In the genomic region with DNA sequence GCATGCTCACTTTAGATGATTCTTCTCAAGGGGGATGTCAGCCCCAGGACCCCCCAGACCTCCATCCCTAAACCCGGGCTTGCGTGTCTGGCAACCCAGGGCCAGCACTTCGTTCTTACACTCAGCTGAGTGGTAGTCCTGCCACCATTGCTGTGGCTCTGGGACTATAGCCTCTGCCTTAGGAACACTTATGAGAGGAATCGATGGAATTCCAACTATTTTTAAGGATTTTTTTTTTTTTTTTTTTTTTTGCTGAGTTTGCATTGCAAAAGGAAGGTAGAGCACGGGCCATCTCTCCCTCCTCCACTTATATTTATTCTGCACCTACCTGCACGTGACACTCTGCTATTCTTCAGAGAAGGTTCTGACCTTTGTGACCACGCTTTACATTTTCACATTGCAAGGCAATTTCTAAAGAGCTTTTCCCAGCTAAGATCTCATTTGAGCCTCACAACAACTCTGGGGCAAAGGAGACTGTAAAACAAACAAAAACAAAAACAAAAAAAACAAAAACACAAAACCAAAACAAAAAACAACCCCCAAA, we compare ENCODE assay signal across 16 cellular contexts.
A peak's percentile ranks its signal among the peaks of the same experiment; 100 is the strongest.
DNase-seq lines count a peak whose midpoint lies in the region; ATAC-seq and TF ChIP-seq lines count a peak whose summit lies in the region.
"Had no signal": no experiment of that assay in that cellular context is flagged by ENCODE, and none has a peak within 500 bp of the region (broad histone marks: within the 10 kb centered on the region; RNA-seq: fewer than 3 reads in every experiment).

No MANE protein-coding gene starts in this region.

- WGBS in right cardiac atrium = 90% methylated on average over 7 of the region's 7 CpGs
- 90 to 92% methylated on average over 7 of the region's 7 CpGs for WGBS in sigmoid colon, 2 donors

- no peaks in the 10 kb centered on the region for H3K27me3 ChIP-seq in right cardiac atrium (ENCODE audit: control insufficient read depth, insufficient read depth)
- no peaks in the 10 kb centered on the region for H3K27me3 ChIP-seq in sigmoid colon

- H3K36me3 Mint-ChIP-seq in CD14-positive monocyte (peaks cover 10 to 13% of the 10 kb centered on the region in 2 donors), osteocyte (ENCODE audit: unreplicated experiment) (no peaks in the 10 kb centered on the region)
- H3K36me3 Mint-ChIP-seq: natural killer cell had no signal

- intact Hi-C loops in right cardiac atrium (cut with DNase I) = loop anchor here in 1 of 4 donors (10.0 kb wide), 2 partner anchors 113 to 523 kb away; a partner anchor contains a TSS
- intact Hi-C loops in sigmoid colon (cut with DNase I) = loop anchor here (2.0 kb wide), 3 partner anchors 47 to 529 kb away; no protein-coding TSS in a partner anchor
- intact Hi-C loops in CD14-positive monocyte (cut with micrococcal nuclease) = no loop called here

- H3K9me3 ChIP-seq in right cardiac atrium (ENCODE audit: control insufficient read depth, low read length) (no peaks in the 10 kb centered on the region), sigmoid colon (no peaks in the 10 kb centered on the region)

- H3K4me1 ChIP-seq in right cardiac atrium (ENCODE audit: control insufficient read depth, insufficient read depth, low read length) = peaks cover 34% of the 10 kb centered on the region
- peaks cover 0 to 99% (median 98%) of the 10 kb centered on the region in 4 donors for H3K4me1 ChIP-seq in sigmoid colon

- H3K4me1 Mint-ChIP-seq in CD14-positive monocyte = peaks cover 34% of the 10 kb centered on the region
- peaks cover 40% of the 10 kb centered on the region for H3K4me1 Mint-ChIP-seq in osteocyte (ENCODE audit: unreplicated experiment)

- H3K27ac Mint-ChIP-seq in CD14-positive monocyte (no peak overlapping the region), osteocyte (ENCODE audit: unreplicated experiment) (no peak overlapping the region)
- H3K27ac Mint-ChIP-seq: activated CD4-positive, alpha-beta T cell treated with anti-CD3 and anti-CD28 coated beads for 36 hours; natural killer cell; T-helper 17 cell had no signal

- ATAC-seq in right cardiac atrium = no peak
- ATAC-seq in HG02623 (IDR thresholded peaks at IDR 0.05; ENCODE audit: unreplicated experiment) = no peak
- ATAC-seq: activated CD4-positive, alpha-beta T cell treated with anti-CD3 and anti-CD28 coated beads for 36 hours; natural killer cell; T-helper 17 cell had no signal

- TF ChIP-seq CTCF in 22Rv1 (IDR thresholded peaks at IDR 0.05) (no peak), sigmoid colon (IDR thresholded peaks at IDR 0.05) (no peak), CD14-positive monocyte (IDR thresholded peaks at IDR 0.05) (no peak), osteocyte (IDR thresholded peaks at IDR 0.05) (no peak)

- no peak for TF ChIP-seq POLR2A in sigmoid colon (IDR thresholded peaks at IDR 0.05)

- H3K27ac ChIP-seq in 22Rv1 (peak overlapping the region; percentile 95), right cardiac atrium (ENCODE audit: low read length) (peak overlapping the region; percentile 100), sigmoid colon (peak overlapping the region; percentile 88 to 94 (median 90))

- no peak for TF ChIP-seq EP300 in sigmoid colon (IDR thresholded peaks at IDR 0.05)

- no peaks in the 10 kb centered on the region for H3K36me3 ChIP-seq in sigmoid colon

- H3K4me3 Mint-ChIP-seq in CD14-positive monocyte (no peak overlapping the region), osteocyte (ENCODE audit: unreplicated experiment) (no peak overlapping the region)
- H3K4me3 Mint-ChIP-seq: activated CD4-positive, alpha-beta T cell treated with anti-CD3 and anti-CD28 coated beads for 36 hours; natural killer cell; T-helper 17 cell had no signal

- H3K27me3 Mint-ChIP-seq in CD14-positive monocyte (ENCODE audit: low read depth in 3 of 3) (no peaks in the 10 kb centered on the region), osteocyte (ENCODE audit: unreplicated experiment) (no peaks in the 10 kb centered on the region)
- H3K27me3 Mint-ChIP-seq: activated CD4-positive, alpha-beta T cell treated with anti-CD3 and anti-CD28 coated beads for 36 hours; T-helper 17 cell had no signal

- H3K9me3 Mint-ChIP-seq in CD14-positive monocyte (no peaks in the 10 kb centered on the region), osteocyte (ENCODE audit: unreplicated experiment) (no peaks in the 10 kb centered on the region)
- H3K9me3 Mint-ChIP-seq: natural killer cell had no signal

- DNase-seq in M059J (ENCODE audit: low read depth) (peak; percentile 57), right cardiac atrium (no peak), sigmoid colon (no peak), CD14-positive monocyte (ENCODE audit: low spot score) (no peak), osteocyte (ENCODE audit: extremely low spot score, unreplicated experiment) (no peak), NCI-H524 treated with DMSO at 0.1 percent for 48 hours (lab: John Stamatoyannopoulos, UW) (no peak)
- DNase-seq: activated CD4-positive, alpha-beta T cell treated with anti-CD3 and anti-CD28 coated beads for 36 hours; activated T-cell treated with anti-CD3 and anti-CD28 coated beads, Interleukin-2, amount 50 U/mL, for 48 hours; amniotic stem cell; foreskin fibroblast; natural killer cell; NCI-H1694; NCI-H510A; T-helper 17 cell had no signal

- no peak overlapping the region for H3K4me3 ChIP-seq in right cardiac atrium (ENCODE audit: low read length)
- H3K4me3 ChIP-seq in sigmoid colon = no peak overlapping the region
